Comparison of ENCODE assay signal across 13 cellular contexts in the genomic region with DNA sequence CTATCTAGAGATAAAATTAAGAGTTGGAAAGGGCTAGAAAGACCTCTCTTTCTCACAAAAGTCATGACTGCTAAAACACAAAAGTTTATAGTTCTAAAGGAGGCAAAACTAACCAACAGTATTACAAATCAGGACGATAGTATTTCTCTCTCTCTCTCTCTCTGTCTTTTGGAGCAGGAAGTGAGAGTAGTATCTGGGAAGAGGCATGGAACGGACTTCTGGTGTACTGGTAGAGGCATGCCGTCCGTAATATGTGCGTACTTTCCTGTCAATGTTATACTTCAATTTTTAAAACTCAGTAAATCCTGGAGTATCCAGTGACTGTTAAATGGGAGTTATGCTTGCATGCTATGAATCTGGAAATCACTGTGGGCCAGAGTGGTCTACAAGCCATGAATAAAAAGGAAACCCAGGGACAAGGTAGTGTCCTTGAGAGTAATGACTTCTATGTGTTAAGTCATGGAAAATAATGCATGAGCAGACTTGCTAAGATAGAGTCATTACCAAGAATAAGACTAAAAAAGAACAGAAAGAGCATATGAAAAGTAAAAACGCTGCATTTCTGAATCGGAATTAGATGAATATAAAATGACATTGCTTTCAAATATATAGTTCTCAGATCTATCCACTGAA. TPM values are rescaled to one million over a fixed set of nuclear protein-coding genes. Genes with fewer than 3 reads are reported as not detected.
DNase-seq lines count a peak whose midpoint lies in the region; ATAC-seq and TF ChIP-seq lines count a peak whose summit lies in the region.
"Had no signal": no experiment of that assay in that cellular context is flagged by ENCODE, and none has a peak within 500 bp of the region (broad histone marks: within the 10 kb centered on the region; RNA-seq: fewer than 3 reads in every experiment).

No MANE protein-coding gene starts in this region.

- H3K4me2 ChIP-seq in PC-9 = peak overlapping the region; percentile 45
- peak overlapping the region; percentile 73 for H3K4me2 ChIP-seq in fibroblast of lung (ENCODE audit: extremely low read depth, insufficient read depth, low read length)

- no peaks in the 10 kb centered on the region for H3K36me3 ChIP-seq in CD4-positive, CD25-positive, alpha-beta regulatory T cell (ENCODE audit: control insufficient read depth, insufficient read depth, low read length)
- no peaks in the 10 kb centered on the region for H3K36me3 ChIP-seq in PC-9 (ENCODE audit: low read depth)
- H3K36me3 ChIP-seq in fibroblast of lung (ENCODE audit: control insufficient read depth, insufficient read depth, low read length) = no peaks in the 10 kb centered on the region

- DNase-seq in CD4-positive, CD25-positive, alpha-beta regulatory T cell = no peak
- no peak for DNase-seq in PC-9
- no peak for DNase-seq in fibroblast of lung (ENCODE audit: low read depth in 2 of 2)
- DNase-seq in osteocyte (ENCODE audit: extremely low spot score, unreplicated experiment) = no peak
- DNase-seq in activated effector memory CD4-positive, alpha-beta T cell treated with anti-CD3 and anti-CD28 coated beads, Interleukin-2, amount 50 U/mL, for 16 hours = no peak
- no peak for DNase-seq in NOMO-1 treated with dmso at 0.1 percent for 144 hours (lab: John Stamatoyannopoulos, UW; ENCODE audit: unreplicated experiment)
- DNase-seq in KBM-7 = no peak
- DNase-seq: activated CD8-positive, alpha-beta memory T cell treated with anti-CD3 and anti-CD28 coated beads, Interleukin-2, amount 50 U/mL, for 48 hours; KG1; NCI-H1930; T1000 had no signal

- BruUV-seq in PC-9 (replicated peaks; lab: Mats Ljungman, UMichigan) = no TSS peak

- no peaks in the 10 kb centered on the region for H3K27me3 Mint-ChIP-seq in CD4-positive, CD25-positive, alpha-beta regulatory T cell
- H3K27me3 Mint-ChIP-seq in osteocyte (ENCODE audit: unreplicated experiment) = no peaks in the 10 kb centered on the region
- H3K27me3 Mint-ChIP-seq: brain had no signal

- POLR2A ChIA-PET in PC-9 (lab: Charles Lee; ENCODE audit: unreplicated experiment) = interaction anchor here (0.5 to 0.7 kb wide), 3 partner anchors 21 to 574 kb away, joined by 3 to 5 read pairs (median 5); no protein-coding TSS in a partner anchor

- in situ Hi-C loops in KBM-7 (cut with MboI; ENCODE audit: low pct_unique_long_range_greater_than_20kb, low sequenced_read_pairs) = no loop called here

- H3K36me3 Mint-ChIP-seq in CD4-positive, CD25-positive, alpha-beta regulatory T cell = no peaks in the 10 kb centered on the region
- H3K36me3 Mint-ChIP-seq in osteocyte (ENCODE audit: unreplicated experiment) = no peaks in the 10 kb centered on the region

- no peak overlapping the region for H3K4me3 ChIP-seq in CD4-positive, CD25-positive, alpha-beta regulatory T cell (ENCODE audit: low read depth, low read length)
- H3K4me3 ChIP-seq in PC-9 = no peak overlapping the region
- H3K4me3 ChIP-seq in fibroblast of lung (replicated peaks in 1 of 4; ENCODE audit: control extremely low read depth in 1 of 4, insufficient read depth in 1 of 4, low read depth in 3 of 4, low read length in 4 of 4) = peak overlapping the region in 2 of 4 experiments; percentile 1 to 2

- intact Hi-C loops in PC-9 (cut with micrococcal nuclease; ENCODE audit: unreplicated experiment) = no loop called here

- peaks cover 58 to 79% (median 63%) of the 10 kb centered on the region in 4 donors for H3K4me1 Mint-ChIP-seq in CD4-positive, CD25-positive, alpha-beta regulatory T cell
- peaks cover 32% of the 10 kb centered on the region for H3K4me1 Mint-ChIP-seq in osteocyte (ENCODE audit: unreplicated experiment)

- peak overlapping the region; percentile 39 for H3K9ac ChIP-seq in fibroblast of lung (ENCODE audit: insufficient read depth, low read length)

- CTCF ChIA-PET in PC-9 (lab: Charles Lee) = no interaction called here

- H3K9me2 ChIP-seq in PC-9 (ENCODE audit: insufficient read depth) = no peaks in the 10 kb centered on the region

- no peaks in the 10 kb centered on the region for H3K9me3 ChIP-seq in CD4-positive, CD25-positive, alpha-beta regulatory T cell (ENCODE audit: control insufficient read depth in 2 of 2, low read length in 2 of 2)
- H3K9me3 ChIP-seq in PC-9 (ENCODE audit: insufficient read depth, low read depth) (no peaks in the 10 kb centered on the region), fibroblast of lung (ENCODE audit: control insufficient read depth, insufficient read depth, low read depth, low read length) (no peaks in the 10 kb centered on the region)

- H2AFZ ChIP-seq in PC-9 (no peak overlapping the region), fibroblast of lung (ENCODE audit: low read length) (no peak overlapping the region)

- no peak for TF ChIP-seq CTCF in PC-9 (conservative IDR thresholded peaks at IDR 0.05)
- TF ChIP-seq CTCF in fibroblast of lung (conservative IDR thresholded peaks at IDR 0.05 in 1 of 2, IDR thresholded peaks at IDR 0.05 in 1 of 2; ENCODE audit: low read depth in 1 of 2, low read length in 2 of 2) = no peak
- TF ChIP-seq CTCF in osteocyte (IDR thresholded peaks at IDR 0.05) = no peak

- H4K20me1 ChIP-seq in PC-9 (ENCODE audit: insufficient read depth) (peaks cover 79% of the 10 kb centered on the region), fibroblast of lung (ENCODE audit: control insufficient read depth, extremely low read depth, insufficient read depth, low read length) (no peaks in the 10 kb centered on the region)

- no peak overlapping the region for H3K27ac ChIP-seq in CD4-positive, CD25-positive, alpha-beta regulatory T cell (ENCODE audit: insufficient read depth, low read length, poor library complexity, severe bottlenecking)
- H3K27ac ChIP-seq in PC-9 (peak overlapping the region; percentile 48), fibroblast of lung (ENCODE audit: insufficient read depth, low read length) (peak overlapping the region; percentile 27)

- peaks cover 27% of the 10 kb centered on the region for H3F3A ChIP-seq in PC-9 (ENCODE audit: insufficient read depth, low read depth)

- peak overlapping the region in 2 of 3 donors; percentile 1 to 17 for H3K27ac Mint-ChIP-seq in CD4-positive, CD25-positive, alpha-beta regulatory T cell
- peak overlapping the region; percentile 16 for H3K27ac Mint-ChIP-seq in osteocyte (ENCODE audit: unreplicated experiment)

- ATAC-seq in CD4-positive, CD25-positive, alpha-beta regulatory T cell (ENCODE audit: low read depth in 2 of 2) = no peak
- no peak for ATAC-seq in HG02642 (IDR thresholded peaks at IDR 0.05; ENCODE audit: poor library complexity, unreplicated experiment)

- no peaks in the 10 kb centered on the region for H3K27me3 ChIP-seq in CD4-positive, CD25-positive, alpha-beta regulatory T cell (ENCODE audit: control insufficient read depth, insufficient read depth, low read length)
- H3K27me3 ChIP-seq in PC-9 (ENCODE audit: insufficient read depth, low read depth) = no peaks in the 10 kb centered on the region
- no peaks in the 10 kb centered on the region for H3K27me3 ChIP-seq in fibroblast of lung (ENCODE audit: control insufficient read depth, insufficient read depth, low read length)

- peaks cover 95% of the 10 kb centered on the region for H3K79me2 ChIP-seq in PC-9 (ENCODE audit: low read depth)
- H3K79me2 ChIP-seq in fibroblast of lung (ENCODE audit: control insufficient read depth, insufficient read depth, low read length) = peaks cover 83% of the 10 kb centered on the region

- H3K4me1 ChIP-seq in CD4-positive, CD25-positive, alpha-beta regulatory T cell (ENCODE audit: control insufficient read depth, insufficient read depth, low read length, poor library complexity, severe bottlenecking) = peaks cover 26% of the 10 kb centered on the region
- peaks cover 9% of the 10 kb centered on the region for H3K4me1 ChIP-seq in PC-9 (replicated peaks; ENCODE audit: insufficient read depth)
- H3K4me1 ChIP-seq in fibroblast of lung (ENCODE audit: control insufficient read depth, extremely low read depth, insufficient read depth, low read length) = peaks cover 12% of the 10 kb centered on the region

- H3K4me3 Mint-ChIP-seq in CD4-positive, CD25-positive, alpha-beta regulatory T cell = no peak overlapping the region
- H3K4me3 Mint-ChIP-seq in osteocyte (ENCODE audit: unreplicated experiment) = no peak overlapping the region
- H3K4me3 Mint-ChIP-seq: brain had no signal

- no peaks in the 10 kb centered on the region for H3K9me3 Mint-ChIP-seq in CD4-positive, CD25-positive, alpha-beta regulatory T cell
- no peaks in the 10 kb centered on the region for H3K9me3 Mint-ChIP-seq in osteocyte (ENCODE audit: unreplicated experiment)

RNA-seq across cellular contexts. Expression of a gene that starts 49.8 kb away (rescaled TPM):
- total RNA-seq in CD4-positive, CD25-positive, alpha-beta regulatory T cell = 61.0 TPM
- 10 to 100 TPM in 3 of 4 donors, 1 to 10 TPM in 1; 9.9 to 12.6 (median 11.0) TPM for polyA plus RNA-seq in CD4-positive, CD25-positive, alpha-beta regulatory T cell
- total RNA-seq in PC-9 (2021) (63.9 and 74.5 TPM in 2 replicates), fibroblast of lung (33.9 and 34.0 TPM in 2 replicates), osteocyte (61.2 and 65.9 TPM in 2 replicates)
- 26.1 and 33.1 TPM in 2 replicates for polyA plus RNA-seq in fibroblast of lung
- polyA plus RNA-seq in fibroblast of lung (2012) = 22.9 and 24.9 TPM in 2 replicates
- 137 and 152 TPM in 2 replicates for polyA minus RNA-seq in fibroblast of lung (ENCODE audit: low replicate concordance)

RNA-seq across cellular contexts. Expression of a gene that starts 52.9 kb away (rescaled TPM):
- 67.9 TPM for total RNA-seq in CD4-positive, CD25-positive, alpha-beta regulatory T cell
- 10 to 100 TPM; 55.0 to 66.7 (median 58.7) TPM for polyA plus RNA-seq in CD4-positive, CD25-positive, alpha-beta regulatory T cell
- 104 and 111 TPM in 2 replicates for total RNA-seq in PC-9 (2021)
- 24.4 and 30.7 TPM in 2 replicates for total RNA-seq in fibroblast of lung
- polyA plus RNA-seq in fibroblast of lung = 45.2 and 48.4 TPM in 2 replicates
- polyA plus RNA-seq in fibroblast of lung (2012) = 35.5 and 37.2 TPM in 2 replicates
- 10.1 and 10.3 TPM in 2 replicates for polyA minus RNA-seq in fibroblast of lung (ENCODE audit: low replicate concordance)
- total RNA-seq in osteocyte = 61.4 and 65.1 TPM in 2 replicates
